In the genomic region with DNA sequence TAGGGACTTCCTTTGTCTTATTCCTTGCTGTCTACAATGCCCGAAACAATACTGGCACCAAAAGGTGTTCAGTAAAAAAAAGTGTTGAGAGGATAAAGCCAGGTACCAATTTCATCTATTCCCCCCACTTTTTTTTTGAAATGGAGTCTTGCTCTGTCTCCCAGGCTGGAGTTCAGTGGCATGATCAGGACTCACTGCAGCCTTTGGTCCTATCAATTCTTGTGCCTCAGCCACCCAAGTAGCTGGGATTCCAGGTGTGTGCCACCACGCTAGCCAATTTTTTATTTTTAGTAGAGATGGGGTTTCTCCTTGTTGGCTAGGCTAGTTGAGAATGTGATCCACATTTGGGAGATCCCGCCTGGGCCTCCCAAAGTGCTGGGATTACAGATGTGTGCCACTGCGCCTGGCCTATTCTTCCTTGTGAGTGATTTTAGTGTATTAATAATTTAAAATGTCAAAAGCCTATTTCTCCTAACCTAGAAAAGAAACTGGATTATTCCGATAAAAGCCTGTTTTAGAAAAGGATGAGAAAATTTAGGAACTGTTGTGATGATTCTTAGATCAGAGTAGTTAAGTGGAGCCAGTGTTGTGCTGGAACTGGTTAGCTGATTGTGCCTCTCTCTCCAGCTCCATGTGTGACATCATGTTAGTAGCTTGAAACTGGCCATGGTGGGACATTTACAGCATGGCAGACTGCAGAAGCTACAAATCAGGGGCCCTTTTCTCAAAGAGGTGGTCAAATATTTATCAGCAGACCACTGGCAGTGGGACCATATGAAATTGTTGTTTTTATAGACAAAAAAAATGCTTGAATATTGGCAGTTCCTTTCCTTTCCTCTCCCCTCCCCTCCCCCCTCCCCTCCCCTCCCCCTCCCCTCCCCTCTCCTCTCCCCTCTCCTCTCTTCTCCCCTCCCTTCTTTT, we compare ENCODE assay signal across 1 cellular context.
TF ChIP-seq lines count a peak whose summit lies in the region.

No MANE protein-coding gene starts in this region.

TF ChIP-seq in IMR-90, 13 proteins besides CTCF, POLR2A, EP300 and RAD21:
- TF ChIP-seq MAFK (IDR thresholded peaks at IDR 0.05; ENCODE audit: low read depth, low read length) (no peak), FOS (IDR thresholded peaks at IDR 0.05; ENCODE audit: low read depth, low read length) (no peak), MXI1 (IDR thresholded peaks at IDR 0.05; ENCODE audit: borderline replicate concordance, low read depth, low read length) (no peak), SMC3 (IDR thresholded peaks at IDR 0.05; ENCODE audit: low read depth, low read length) (no peak), CHD1 (IDR thresholded peaks at IDR 0.05; ENCODE audit: low read depth, low read length) (no peak), MAZ (IDR thresholded peaks at IDR 0.05; ENCODE audit: borderline replicate concordance, low read depth, low read length) (no peak), BHLHE40 (IDR thresholded peaks at IDR 0.05; ENCODE audit: low read depth, low read length) (no peak), NFE2L2 (IDR thresholded peaks at IDR 0.05; ENCODE audit: low read depth, low read length) (no peak), RFX5 (IDR thresholded peaks at IDR 0.05; ENCODE audit: low read depth, low read length) (no peak), RCOR1 (IDR thresholded peaks at IDR 0.05; ENCODE audit: insufficient replicate concordance, low read length) (no peak), CEBPB (IDR thresholded peaks at IDR 0.05; ENCODE audit: low read depth, low read length) (no peak)
- TF ChIP-seq, protein P1, sequence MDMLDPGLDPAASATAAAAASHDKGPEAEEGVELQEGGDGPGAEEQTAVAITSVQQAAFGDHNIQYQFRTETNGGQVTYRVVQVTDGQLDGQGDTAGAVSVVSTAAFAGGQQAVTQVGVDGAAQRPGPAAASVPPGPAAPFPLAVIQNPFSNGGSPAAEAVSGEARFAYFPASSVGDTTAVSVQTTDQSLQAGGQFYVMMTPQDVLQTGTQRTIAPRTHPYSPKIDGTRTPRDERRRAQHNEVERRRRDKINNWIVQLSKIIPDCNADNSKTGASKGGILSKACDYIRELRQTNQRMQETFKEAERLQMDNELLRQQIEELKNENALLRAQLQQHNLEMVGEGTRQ (IDR thresholded peaks at IDR 0.05; ENCODE audit: low read depth, low read length) = no peak
- TF ChIP-seq, protein P2, sequence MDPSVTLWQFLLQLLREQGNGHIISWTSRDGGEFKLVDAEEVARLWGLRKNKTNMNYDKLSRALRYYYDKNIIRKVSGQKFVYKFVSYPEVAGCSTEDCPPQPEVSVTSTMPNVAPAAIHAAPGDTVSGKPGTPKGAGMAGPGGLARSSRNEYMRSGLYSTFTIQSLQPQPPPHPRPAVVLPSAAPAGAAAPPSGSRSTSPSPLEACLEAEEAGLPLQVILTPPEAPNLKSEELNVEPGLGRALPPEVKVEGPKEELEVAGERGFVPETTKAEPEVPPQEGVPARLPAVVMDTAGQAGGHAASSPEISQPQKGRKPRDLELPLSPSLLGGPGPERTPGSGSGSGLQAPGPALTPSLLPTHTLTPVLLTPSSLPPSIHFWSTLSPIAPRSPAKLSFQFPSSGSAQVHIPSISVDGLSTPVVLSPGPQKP (IDR thresholded peaks at IDR 0.05; ENCODE audit: borderline replicate concordance, low read depth, low read length) = no peak
